ENCODE assay signal across 8 cellular contexts in the genomic region with DNA sequence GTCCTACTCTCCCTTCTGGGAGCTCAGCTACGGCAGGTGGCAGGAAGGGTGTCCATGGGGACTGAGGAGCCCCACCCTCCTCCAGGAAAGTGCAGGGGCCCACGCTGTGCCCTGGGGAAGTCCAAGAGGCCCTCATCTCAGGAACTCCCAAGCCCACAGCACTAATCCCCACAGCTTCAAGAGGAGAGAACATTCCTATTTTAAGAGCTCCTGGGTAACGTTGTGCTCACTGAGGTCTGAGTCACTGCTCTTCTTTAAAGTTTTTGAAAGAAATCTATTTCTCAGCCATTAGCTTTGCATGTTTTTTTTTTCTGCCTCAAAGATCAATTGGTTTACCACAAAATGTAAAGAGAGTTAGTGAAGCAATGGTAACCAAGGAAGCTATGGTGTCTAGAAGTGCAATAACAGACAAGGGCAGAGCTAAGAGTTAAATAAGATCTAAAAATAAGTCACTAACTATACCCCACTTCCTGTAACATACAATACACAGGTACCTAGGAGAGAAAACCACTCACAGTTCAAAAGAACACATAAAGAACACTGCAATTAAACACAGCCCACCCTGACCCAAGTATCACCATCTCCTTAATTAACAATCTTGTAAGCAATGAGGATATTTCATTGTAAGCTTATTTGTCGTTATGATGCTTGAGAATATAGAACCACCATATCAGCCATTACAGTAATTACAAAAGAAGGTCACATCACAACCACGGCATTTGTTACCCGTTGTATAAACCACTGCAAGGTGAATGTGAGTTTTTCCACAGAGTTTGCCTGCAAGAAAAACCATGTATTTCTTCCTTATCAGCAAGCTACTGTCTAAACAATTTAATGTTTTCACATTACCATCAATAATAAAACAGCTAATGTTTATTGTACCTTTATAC.
A peak's percentile ranks its signal among the peaks of the same experiment; 100 is the strongest.
DNase-seq lines count a peak whose midpoint lies in the region; ATAC-seq and FAIRE-seq lines count a peak whose summit lies in the region.

No MANE protein-coding gene starts in this region.

- H3K4me1 ChIP-seq in small intestine (ENCODE audit: control insufficient read depth in 2 of 2, insufficient read depth in 1 of 2, low read depth in 1 of 2, low read length in 1 of 2): no peaks in the 10 kb centered on the region

- peak in 4 of 6 experiments; percentile 1 to 72 (median 64) for DNase-seq in stimulated activated naive CD4-positive, alpha-beta T cell (lab: John Stamatoyannopoulos, UW)
- DNase-seq in stimulated activated naive CD4-positive, alpha-beta T cell treated with Interleukin-2 at 50 U/mL for 16 hours (lab: John Stamatoyannopoulos, UW): no peak
- no peak for DNase-seq in activated T-cell treated with anti-CD3 and anti-CD28 coated beads, Interleukin-2, amount 50 U/mL, for 4 hours
- peak; percentile 40 for DNase-seq in small intestine
- no peak for DNase-seq in NCI-H2081 treated with DMSO at 0.1 percent for 48 hours (lab: John Stamatoyannopoulos, UW)
- no peak for DNase-seq in SHP77 (lab: John Stamatoyannopoulos, UW)
- no peak for DNase-seq in COLO829 (ENCODE audit: low spot score)

- H3K4me3 ChIP-seq in small intestine (ENCODE audit: low read depth in 1 of 2, low read length in 2 of 2): no peak overlapping the region

- H3K36me3 ChIP-seq in small intestine (ENCODE audit: control insufficient read depth in 2 of 2, insufficient read depth in 2 of 2, low read length in 2 of 2): no peaks in the 10 kb centered on the region

- peaks cover 32% of the 10 kb centered on the region for H3K4me1 Mint-ChIP-seq in activated T-cell treated with anti-CD3 and anti-CD28 coated beads, Interleukin-2, amount 50 U/mL, for 4 hours (ENCODE audit: low read depth)

- FAIRE-seq in small intestine (lab: Jason Lieb, UNC): no peak

- no peaks in the 10 kb centered on the region for H3K9me3 ChIP-seq in small intestine (ENCODE audit: control insufficient read depth, low read depth)

- 54 to 72% (median 55%) methylated on average over 6 of the region's 6 CpGs for WGBS in small intestine, 3 donors

- H3K36me3 Mint-ChIP-seq in activated T-cell treated with anti-CD3 and anti-CD28 coated beads, Interleukin-2, amount 50 U/mL, for 4 hours (ENCODE audit: insufficient read depth): no peaks in the 10 kb centered on the region

- H3K27me3 Mint-ChIP-seq in activated T-cell treated with anti-CD3 and anti-CD28 coated beads, Interleukin-2, amount 50 U/mL, for 4 hours (ENCODE audit: low read depth): no peaks in the 10 kb centered on the region

- peak overlapping the region; percentile 37 to 71 for H3K27ac ChIP-seq in small intestine (ENCODE audit: low read depth in 1 of 2, low read length in 1 of 2)

- no peaks in the 10 kb centered on the region for H3K9me3 Mint-ChIP-seq in activated T-cell treated with anti-CD3 and anti-CD28 coated beads, Interleukin-2, amount 50 U/mL, for 4 hours

- no peaks in the 10 kb centered on the region for H3K27me3 ChIP-seq in small intestine (ENCODE audit: control insufficient read depth in 2 of 2, insufficient read depth in 2 of 2, low read length in 2 of 2)

- ATAC-seq in HG03039 (IDR thresholded peaks at IDR 0.05; ENCODE audit: unreplicated experiment): peak; percentile 88
- peak; percentile 37 to 62 for ATAC-seq in activated T-cell treated with anti-CD3 and anti-CD28 coated beads, Interleukin-2, amount 50 U/mL, for 4 hours

- H3K4me3 Mint-ChIP-seq in activated T-cell treated with anti-CD3 and anti-CD28 coated beads, Interleukin-2, amount 50 U/mL, for 4 hours: peak overlapping the region; percentile 69

Comparison
In these comparisons a context has a peak if more than half of its experiments do, and no peak if none do; other contexts are left out.
1. DNase-seq: peak in stimulated activated naive CD4-positive, alpha-beta T cell (4 of 6) and small intestine (single experiment); none in stimulated activated naive CD4-positive, alpha-beta T cell treated with Interleukin-2 at 50 U/mL for 16 hours (single experiment), activated T-cell treated with anti-CD3 and anti-CD28 coated beads, Interleukin-2, amount 50 U/mL, for 4 hours (single experiment), NCI-H2081 treated with DMSO at 0.1 percent for 48 hours (single experiment), SHP77 (0 of 2) and COLO829 (single experiment).